ENCODE assay signal across 1 cellular context in the genomic region with DNA sequence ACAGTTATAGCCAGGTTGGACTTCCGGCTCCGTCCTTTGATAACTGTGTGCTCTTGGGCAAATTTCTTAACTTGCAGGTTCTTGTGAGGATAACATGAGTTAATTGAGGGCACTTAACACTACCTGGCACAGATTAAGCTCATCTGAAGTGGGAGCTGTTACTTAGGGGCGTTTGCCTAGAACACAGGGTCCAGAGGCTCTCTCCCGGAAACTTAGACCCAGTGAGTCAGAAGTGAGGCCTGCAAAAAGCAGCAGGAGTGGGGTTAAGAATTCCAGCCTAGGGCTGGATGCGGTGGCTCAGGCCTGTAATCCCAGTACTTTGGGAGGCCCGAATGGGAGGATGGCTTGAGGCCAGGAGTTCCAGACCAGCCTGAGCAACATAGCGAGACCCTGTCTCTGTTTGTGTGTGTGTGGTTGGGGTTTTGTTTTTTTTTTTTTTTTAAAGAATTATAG.
TF ChIP-seq lines count a peak whose summit lies in the region.

No MANE protein-coding gene starts in this region.

TF ChIP-seq in HepG2, 621 proteins besides CTCF, POLR2A, EP300 and RAD21 (continues in another document):
- no peak for TF ChIP-seq ZNF780A (CRISPR knock-in tag; IDR thresholded peaks at IDR 0.05)
- no peak for TF ChIP-seq YEATS4 (CRISPR knock-in tag; IDR thresholded peaks at IDR 0.05; ENCODE audit: borderline replicate concordance)
- no peak for TF ChIP-seq CC2D1A (CRISPR knock-in tag; IDR thresholded peaks at IDR 0.05)
- no peak for TF ChIP-seq ZNF142 (CRISPR knock-in tag; IDR thresholded peaks at IDR 0.05)
- TF ChIP-seq ZBTB8A (CRISPR knock-in tag; IDR thresholded peaks at IDR 0.05; ENCODE audit: borderline replicate concordance, low read depth): no peak
- TF ChIP-seq SOX6 (IDR thresholded peaks at IDR 0.05): no peak
- TF ChIP-seq SOX6 (CRISPR knock-in tag; IDR thresholded peaks at IDR 0.05): no peak
- no peak for TF ChIP-seq KMT2B (CRISPR knock-in tag; IDR thresholded peaks at IDR 0.05)
- TF ChIP-seq ZNF337 (CRISPR knock-in tag; IDR thresholded peaks at IDR 0.05; ENCODE audit: borderline replicate concordance, low read depth): no peak
- 0 out of 2 replicates have a peak, but pooled peaks have one; percentile 43 for TF ChIP-seq SMYD3 (CRISPR knock-in tag; IDR thresholded peaks at IDR 0.05)
- no peak for TF ChIP-seq ZKSCAN5 (CRISPR knock-in tag; IDR thresholded peaks at IDR 0.05)
- TF ChIP-seq ERF (CRISPR knock-in tag; IDR thresholded peaks at IDR 0.05): no peak
- TF ChIP-seq ONECUT2 (CRISPR knock-in tag; IDR thresholded peaks at IDR 0.05): no peak
- TF ChIP-seq LRRFIP1 (CRISPR knock-in tag; conservative IDR thresholded peaks at IDR 0.05): no peak
- TF ChIP-seq E2F2 (CRISPR knock-in tag; IDR thresholded peaks at IDR 0.05; ENCODE audit: borderline replicate concordance): no peak
- TF ChIP-seq CBX2 (IDR thresholded peaks at IDR 0.05; ENCODE audit: low read depth, low read length): no peak
- no peak for TF ChIP-seq CBX2 (CRISPR knock-in tag; IDR thresholded peaks at IDR 0.05; ENCODE audit: low read depth)
- TF ChIP-seq JARID2 (CRISPR knock-in tag; IDR thresholded peaks at IDR 0.05; ENCODE audit: insufficient replicate concordance): no peak
- TF ChIP-seq ZFY (CRISPR knock-in tag; IDR thresholded peaks at IDR 0.05): peak; percentile 44; the same call in 1 of the 2 replicates
- TF ChIP-seq RFXAP (CRISPR knock-in tag; IDR thresholded peaks at IDR 0.05; ENCODE audit: borderline replicate concordance): no peak
- no peak for TF ChIP-seq ZNF629 (CRISPR knock-in tag; conservative IDR thresholded peaks at IDR 0.05)
- TF ChIP-seq AGO1 (IDR thresholded peaks at IDR 0.05; ENCODE audit: low read depth, low read length, poor library complexity, severe bottlenecking): no peak
- TF ChIP-seq FOXA1 (IDR thresholded peaks at IDR 0.05): no peak
- no peak for TF ChIP-seq FOXA1 (CRISPR knock-in tag; IDR thresholded peaks at IDR 0.05)
- no peak for TF ChIP-seq ZNF430 (CRISPR knock-in tag; IDR thresholded peaks at IDR 0.05)
- no peak for TF ChIP-seq ZNF672 (CRISPR knock-in tag; IDR thresholded peaks at IDR 0.05)
- TF ChIP-seq NKX3-1 (CRISPR knock-in tag; IDR thresholded peaks at IDR 0.05): no peak
- no peak for TF ChIP-seq ZBTB38 (CRISPR knock-in tag; IDR thresholded peaks at IDR 0.05)
- no peak for TF ChIP-seq ZNF546 (CRISPR knock-in tag; conservative IDR thresholded peaks at IDR 0.05)
- no peak for TF ChIP-seq ZNF234 (CRISPR knock-in tag; conservative IDR thresholded peaks at IDR 0.05)
- TF ChIP-seq JUN (CRISPR knock-in tag; IDR thresholded peaks at IDR 0.05): no peak
- TF ChIP-seq ZFP36L2 (CRISPR knock-in tag; IDR thresholded peaks at IDR 0.05): no peak
- TF ChIP-seq FOSL2 (CRISPR knock-in tag; IDR thresholded peaks at IDR 0.05): peak; percentile 65
- TF ChIP-seq ZNF761 (CRISPR knock-in tag; conservative IDR thresholded peaks at IDR 0.05): no peak
- TF ChIP-seq MATR3 (CRISPR knock-in tag; IDR thresholded peaks at IDR 0.05): no peak
- no peak for TF ChIP-seq ZNF121 (CRISPR knock-in tag; IDR thresholded peaks at IDR 0.05)
- no peak for TF ChIP-seq ZNF510 (CRISPR knock-in tag; IDR thresholded peaks at IDR 0.05; ENCODE audit: low read depth)
- TF ChIP-seq ZNF709 (CRISPR knock-in tag; IDR thresholded peaks at IDR 0.05): no peak
- TF ChIP-seq ATM (IDR thresholded peaks at IDR 0.05; ENCODE audit: borderline replicate concordance): no peak
- no peak for TF ChIP-seq STAT5B (CRISPR knock-in tag; IDR thresholded peaks at IDR 0.05)
- no peak for TF ChIP-seq SRSF4 (IDR thresholded peaks at IDR 0.05; ENCODE audit: low read depth, low read length, poor library complexity, severe bottlenecking)
- TF ChIP-seq ZNF446 (CRISPR knock-in tag; IDR thresholded peaks at IDR 0.05): no peak
- no peak for TF ChIP-seq NONO (IDR thresholded peaks at IDR 0.05)
- TF ChIP-seq NONO (CRISPR knock-in tag; conservative IDR thresholded peaks at IDR 0.05): peak; percentile 9; the same call in 1 of the 2 replicates
- no peak for TF ChIP-seq SETDB1 (CRISPR knock-in tag; IDR thresholded peaks at IDR 0.05; ENCODE audit: borderline replicate concordance)
- TF ChIP-seq, protein P1, sequence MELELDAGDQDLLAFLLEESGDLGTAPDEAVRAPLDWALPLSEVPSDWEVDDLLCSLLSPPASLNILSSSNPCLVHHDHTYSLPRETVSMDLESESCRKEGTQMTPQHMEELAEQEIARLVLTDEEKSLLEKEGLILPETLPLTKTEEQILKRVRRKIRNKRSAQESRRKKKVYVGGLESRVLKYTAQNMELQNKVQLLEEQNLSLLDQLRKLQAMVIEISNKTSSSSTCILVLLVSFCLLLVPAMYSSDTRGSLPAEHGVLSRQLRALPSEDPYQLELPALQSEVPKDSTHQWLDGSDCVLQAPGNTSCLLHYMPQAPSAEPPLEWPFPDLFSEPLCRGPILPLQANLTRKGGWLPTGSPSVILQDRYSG (CRISPR knock-in tag; IDR thresholded peaks at IDR 0.05): no peak
- no peak for TF ChIP-seq ZC3H13 (CRISPR knock-in tag; IDR thresholded peaks at IDR 0.05)
- TF ChIP-seq ZNF770 (CRISPR knock-in tag; IDR thresholded peaks at IDR 0.05): peak; percentile 88
- no peak for TF ChIP-seq SRY (CRISPR knock-in tag; IDR thresholded peaks at IDR 0.05)
- no peak for TF ChIP-seq GATAD1 (CRISPR knock-in tag; IDR thresholded peaks at IDR 0.05)
- TF ChIP-seq MEIS1 (CRISPR knock-in tag; IDR thresholded peaks at IDR 0.05; ENCODE audit: borderline replicate concordance): no peak
- TF ChIP-seq GMEB2 (CRISPR knock-in tag; IDR thresholded peaks at IDR 0.05; ENCODE audit: low read depth): no peak
- no peak for TF ChIP-seq KDM4B (CRISPR knock-in tag; IDR thresholded peaks at IDR 0.05)
- TF ChIP-seq, protein P2, sequence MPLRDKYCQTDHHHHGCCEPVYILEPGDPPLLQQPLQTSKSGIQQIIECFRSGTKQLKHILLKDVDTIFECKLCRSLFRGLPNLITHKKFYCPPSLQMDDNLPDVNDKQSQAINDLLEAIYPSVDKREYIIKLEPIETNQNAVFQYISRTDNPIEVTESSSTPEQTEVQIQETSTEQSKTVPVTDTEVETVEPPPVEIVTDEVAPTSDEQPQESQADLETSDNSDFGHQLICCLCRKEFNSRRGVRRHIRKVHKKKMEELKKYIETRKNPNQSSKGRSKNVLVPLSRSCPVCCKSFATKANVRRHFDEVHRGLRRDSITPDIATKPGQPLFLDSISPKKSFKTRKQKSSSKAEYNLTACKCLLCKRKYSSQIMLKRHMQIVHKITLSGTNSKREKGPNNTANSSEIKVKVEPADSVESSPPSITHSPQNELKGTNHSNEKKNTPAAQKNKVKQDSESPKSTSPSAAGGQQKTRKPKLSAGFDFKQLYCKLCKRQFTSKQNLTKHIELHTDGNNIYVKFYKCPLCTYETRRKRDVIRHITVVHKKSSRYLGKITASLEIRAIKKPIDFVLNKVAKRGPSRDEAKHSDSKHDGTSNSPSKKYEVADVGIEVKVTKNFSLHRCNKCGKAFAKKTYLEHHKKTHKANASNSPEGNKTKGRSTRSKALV (CRISPR knock-in tag; IDR thresholded peaks at IDR 0.05): no peak
- no peak for TF ChIP-seq ZNF660 (CRISPR knock-in tag; IDR thresholded peaks at IDR 0.05; ENCODE audit: borderline replicate concordance, low read depth)
- TF ChIP-seq ELF3 (CRISPR knock-in tag; IDR thresholded peaks at IDR 0.05): peak; percentile 25; the same call in 1 of the 2 replicates
- TF ChIP-seq SIN3A (IDR thresholded peaks at IDR 0.05; ENCODE audit: borderline replicate concordance, low read depth, low read length): no peak; the same call in 1 of the 2 replicates
